ENCODE assay signal across 33 cellular contexts in the genomic region with DNA sequence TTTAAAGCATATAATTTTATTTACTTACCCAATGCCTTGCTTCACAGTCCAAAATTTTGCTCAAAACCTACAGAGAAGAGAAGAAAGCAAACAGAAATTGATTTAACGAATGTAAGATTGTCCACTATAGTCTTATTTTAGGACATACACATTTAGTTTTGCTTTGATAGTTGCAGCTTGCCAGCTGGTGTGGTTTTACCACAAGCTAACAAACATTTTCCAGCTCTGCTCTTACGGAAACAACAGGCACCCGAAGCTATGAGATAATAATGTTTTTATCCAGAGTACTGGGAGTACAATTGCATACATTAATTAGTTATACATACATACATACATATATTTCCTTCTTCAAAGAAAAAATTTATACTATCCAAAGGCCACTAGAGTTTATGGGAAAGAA. TPM values are rescaled to one million over a fixed set of nuclear protein-coding genes. Genes with fewer than 3 reads are reported as not detected.
DNase-seq lines count a peak whose midpoint lies in the region; ATAC-seq and TF ChIP-seq lines count a peak whose summit lies in the region.
"Had no signal": no experiment of that assay in that cellular context is flagged by ENCODE, and none has a peak within 500 bp of the region (broad histone marks: within the 10 kb centered on the region; RNA-seq: fewer than 3 reads in every experiment).

No MANE protein-coding gene starts in this region.

- H3K36me3 ChIP-seq in left ventricle myocardium inferior (peaks cover 49% of the 10 kb centered on the region), esophagus muscularis mucosa (peaks cover 37 to 50% (median 47%) of the 10 kb centered on the region in 4 donors)

- H3K4me1 ChIP-seq in left ventricle myocardium inferior: peaks cover 89% of the 10 kb centered on the region
- peaks cover 25 to 54% (median 36%) of the 10 kb centered on the region in 4 donors for H3K4me1 ChIP-seq in esophagus muscularis mucosa
- H3K4me1 ChIP-seq: foreskin keratinocyte, parathyroid adenoma had no signal

- H3K4me1 Mint-ChIP-seq in neural crest cell: peaks cover 23% of the 10 kb centered on the region

- H3K27me3 Mint-ChIP-seq in neural crest cell (ENCODE audit: low read depth): peaks cover 22% of the 10 kb centered on the region
- H3K27me3 Mint-ChIP-seq: activated CD4-positive, alpha-beta T cell treated with anti-CD3 and anti-CD28 coated beads, Interleukin-2, amount 10 ng/mL, durations not matched to agents 24 days and 14 days; B cell; naive thymus-derived CD8-positive, alpha-beta T cell; stimulated activated naive CD8-positive, alpha-beta T cell treated with anti-CD3 and anti-CD28 coated beads, Interleukin-15, amount 100 ng/mL, for 72 hours had no signal

- no peaks in the 10 kb centered on the region for H3K27me3 ChIP-seq in left ventricle myocardium inferior (ENCODE audit: low read depth)
- no peaks in the 10 kb centered on the region for H3K27me3 ChIP-seq in esophagus muscularis mucosa
- H3K27me3 ChIP-seq: brain microvascular endothelial cell, foreskin keratinocyte, thyroid gland had no signal

- 79% methylated on average over 3 of the region's 3 CpGs for WGBS in esophagus muscularis mucosa

- H3K4me3 Mint-ChIP-seq in neural crest cell: peak overlapping the region; percentile 5
- H3K4me3 Mint-ChIP-seq: activated CD4-positive, alpha-beta T cell treated with anti-CD3 and anti-CD28 coated beads, Interleukin-2, amount 10 ng/mL, durations not matched to agents 24 days and 14 days; B cell; immature natural killer cell; naive thymus-derived CD8-positive, alpha-beta T cell had no signal

- H3K36me3 Mint-ChIP-seq in neural crest cell (ENCODE audit: low read depth): no peaks in the 10 kb centered on the region

- H3K9me3 ChIP-seq in left ventricle myocardium inferior (replicated peaks) (no peaks in the 10 kb centered on the region), esophagus muscularis mucosa (no peaks in the 10 kb centered on the region)
- H3K9me3 ChIP-seq: thyroid gland had no signal

- no peak for TF ChIP-seq EP300 in esophagus muscularis mucosa (IDR thresholded peaks at IDR 0.05)

- ATAC-seq in HG03280 (IDR thresholded peaks at IDR 0.05; ENCODE audit: unreplicated experiment): no peak
- ATAC-seq: activated T-cell treated with anti-CD3 and anti-CD28 coated beads, Interleukin-2, amount 50 U/mL, for 72 hours; foreskin keratinocyte; left lobe of liver; naive thymus-derived CD8-positive, alpha-beta T cell; Right ventricle myocardium inferior; stimulated activated naive CD8-positive, alpha-beta T cell treated with anti-CD3 and anti-CD28 coated beads, Interleukin-15, amount 100 ng/mL, for 72 hours had no signal

- intact Hi-C loops in left ventricle myocardium inferior (cut with micrococcal nuclease) (loop anchor here (10.0 kb wide), 1 partner anchor 1400 kb away; no protein-coding TSS in a partner anchor), cardiac septum (cut with DNase I) (loop anchor here (5.0 to 10.0 kb wide), 2 partner anchors 862 to 1500 kb away; no protein-coding TSS in a partner anchor), esophagus muscularis mucosa (cut with DNase I) (loop anchor here (5.0 kb wide), 1 partner anchor 1412 kb away; no protein-coding TSS in a partner anchor)

- H3K27ac ChIP-seq in left ventricle myocardium inferior (replicated peaks) (peak overlapping the region; percentile 99), esophagus muscularis mucosa (replicated peaks in 1 of 4) (peak overlapping the region in 1 of 4 donors; percentile 99)
- H3K27ac ChIP-seq: brain microvascular endothelial cell, epithelial cell of prostate, foreskin keratinocyte, PC-9, thyroid gland had no signal

- no peak overlapping the region for H3K27ac Mint-ChIP-seq in neural crest cell (ENCODE audit: unreplicated experiment)
- H3K27ac Mint-ChIP-seq: activated CD4-positive, alpha-beta T cell treated with anti-CD3 and anti-CD28 coated beads, Interleukin-2, amount 10 ng/mL, durations not matched to agents 24 days and 14 days; stimulated activated naive CD8-positive, alpha-beta T cell treated with anti-CD3 and anti-CD28 coated beads, Interleukin-15, amount 100 ng/mL, for 72 hours had no signal

- TF ChIP-seq POLR2A in esophagus muscularis mucosa (IDR thresholded peaks at IDR 0.05; ENCODE audit: low read depth): no peak

- H3K4me3 ChIP-seq in left ventricle myocardium inferior (peak overlapping the region; percentile 88), choroid plexus epithelial cell (ENCODE audit: low read depth, low read length) (no peak overlapping the region), esophagus muscularis mucosa (no peak overlapping the region)
- H3K4me3 ChIP-seq: GM23248, PC-9, thyroid gland had no signal

- DNase-seq in left ventricle myocardium inferior (no peak), cardiac septum (ENCODE audit: low spot score) (no peak), choroid plexus epithelial cell (ENCODE audit: low read depth) (peak; percentile 36), neural crest cell (ENCODE audit: low read depth, low spot score) (no peak), glomerular visceral epithelial cell (ENCODE audit: extremely low spot score) (no peak), COLO668 (lab: John Stamatoyannopoulos, UW; ENCODE audit: unreplicated experiment) (no peak), esophagus muscularis mucosa (ENCODE audit: extremely low spot score) (no peak)
- DNase-seq: activated CD4-positive, alpha-beta T cell treated with anti-CD3 and anti-CD28 coated beads, Interleukin-2, amount 10 ng/mL, durations not matched to agents 24 days and 14 days; activated naive CD4-positive, alpha-beta T cell treated with Interleukin-2 at 50 U/mL for 16 hours; activated T-cell treated with anti-CD3 and anti-CD28 coated beads, Interleukin-2, amount 50 U/mL, for 72 hours; brain microvascular endothelial cell; DMS53; effector CD8-positive, alpha-beta T cell; foreskin keratinocyte; GM23248; hypothalamus; immature natural killer cell; naive thymus-derived CD8-positive, alpha-beta T cell; NCI-H2171; NCI-H510A treated with DMSO at 0.1 percent for 48 hours; PC-9; stimulated activated naive CD8-positive, alpha-beta T cell treated with anti-CD3 and anti-CD28 coated beads, Interleukin-15, amount 100 ng/mL, for 72 hours; T-helper 9 cell; thyroid gland had no signal

- no peaks in the 10 kb centered on the region for H3K9me3 Mint-ChIP-seq in neural crest cell
- H3K9me3 Mint-ChIP-seq: activated CD4-positive, alpha-beta T cell treated with anti-CD3 and anti-CD28 coated beads, Interleukin-2, amount 10 ng/mL, durations not matched to agents 24 days and 14 days; activated T-cell treated with anti-CD3 and anti-CD28 coated beads, Interleukin-2, amount 50 U/mL, for 72 hours; immature natural killer cell; naive thymus-derived CD8-positive, alpha-beta T cell; stimulated activated naive CD8-positive, alpha-beta T cell treated with anti-CD3 and anti-CD28 coated beads, Interleukin-15, amount 100 ng/mL, for 72 hours had no signal

- TF ChIP-seq CTCF in left ventricle myocardium inferior (IDR thresholded peaks at IDR 0.05; ENCODE audit: borderline replicate concordance): no peak
- no peak for TF ChIP-seq CTCF in choroid plexus epithelial cell (conservative IDR thresholded peaks at IDR 0.05; ENCODE audit: low read depth, low read length)
- no peak for TF ChIP-seq CTCF in neural crest cell (conservative IDR thresholded peaks at IDR 0.05)
- TF ChIP-seq CTCF in esophagus muscularis mucosa (IDR thresholded peaks at IDR 0.05): no peak

RNA-seq across cellular contexts. Expression of a gene that starts 10.4 kb away (rescaled TPM):
- total RNA-seq in left ventricle myocardium inferior: 47.7 TPM
- total RNA-seq in cardiac septum: 67.4 TPM
- total RNA-seq in neural crest cell: 6.4 and 9.6 TPM in 2 replicates
- 100 to 1,000 TPM in 3 of 4 donors, 10 to 100 TPM in 1; 86.0 to 161 (median 111) TPM for total RNA-seq in esophagus muscularis mucosa

RNA-seq across cellular contexts. Expression of a gene that starts 32.5 kb away (rescaled TPM):
- total RNA-seq in left ventricle myocardium inferior (not detected), cardiac septum (not detected), neural crest cell (not detected in 2 replicates), esophagus muscularis mucosa (not detected)
- total RNA-seq: A673; activated CD4-positive, alpha-beta T cell treated with anti-CD3 and anti-CD28 coated beads, Interleukin-2, amount 10 ng/mL, durations not matched to agents 24 days and 14 days; activated T-cell treated with anti-CD3 and anti-CD28 coated beads, Interleukin-2, amount 50 U/mL, for 72 hours; B cell; foreskin keratinocyte; G401; GM23248; left lobe of liver; LHCN-M2; naive thymus-derived CD8-positive, alpha-beta T cell; PC-9; Right ventricle myocardium inferior; thyroid gland had no signal
